ENCODE assay signal across 10 cellular contexts in genomic region chr13:40597735-40598365, GRCh38.
DNase-seq lines count a peak whose midpoint lies in the region; ATAC-seq and TF ChIP-seq lines count a peak whose summit lies in the region.
"Had no signal": no experiment of that assay in that cellular context is flagged by ENCODE, and none has a peak within 500 bp of the region (broad histone marks: within the 10 kb centered on the region; RNA-seq: fewer than 3 reads in every experiment).

No MANE protein-coding gene starts in this region.

- H3K27me3 ChIP-seq in right lobe of liver, result no peaks in the 10 kb centered on the region
- H3K27me3 ChIP-seq in thoracic aorta (replicated peaks; ENCODE audit: insufficient read depth), result no peaks in the 10 kb centered on the region

- POLR2A ChIA-PET in MCF 10A (lab: Yijun Ruan, JAX), result no interaction called here

- H3K9me3 ChIP-seq in right lobe of liver (no peaks in the 10 kb centered on the region), thoracic aorta (no peaks in the 10 kb centered on the region)

- peaks cover 0 to 39% (median 10%) of the 10 kb centered on the region in 4 donors for H3K4me1 ChIP-seq in right lobe of liver
- H3K4me1 ChIP-seq in thoracic aorta (ENCODE audit: control insufficient read depth in 1 of 2, low read depth in 2 of 2), result peaks cover 36 to 38% of the 10 kb centered on the region in 2 donors

- H3K27ac Mint-ChIP-seq in MCF 10A (ENCODE audit: low read depth, unreplicated experiment), result peak overlapping the region; percentile 64

- no peak for TF ChIP-seq POLR2A in right lobe of liver (IDR thresholded peaks at IDR 0.05)

- DNase-seq in activated T-cell treated with anti-CD3 and anti-CD28 coated beads, Interleukin-2, amount 50 U/mL, for 4 hours, result no peak
- DNase-seq in activated T-cell treated with anti-CD3 and anti-CD28 coated beads for 4 hours (no peak), MCF 10A (ENCODE audit: unreplicated experiment) (no peak), right lobe of liver (no peak), thoracic aorta (ENCODE audit: low spot score) (no peak), RPMI8226 (no peak), SHP77 treated with DMSO at 0.1 percent for 48 hours (lab: John Stamatoyannopoulos, UW) (no peak)
- DNase-seq: NCI-H1436, OCI-M1 had no signal

- WGBS in right lobe of liver (ENCODE audit: insufficient coverage, low coverage, low lambda C conversion rate, missing lambda C conversion rate), result 78% methylated on average over 11 of the region's 11 CpGs

- H3K4me1 Mint-ChIP-seq in activated T-cell treated with anti-CD3 and anti-CD28 coated beads, Interleukin-2, amount 50 U/mL, for 4 hours (ENCODE audit: low read depth), result peaks cover 92% of the 10 kb centered on the region
- peaks cover 53% of the 10 kb centered on the region for H3K4me1 Mint-ChIP-seq in MCF 10A (ENCODE audit: insufficient read depth, unreplicated experiment)

- no peaks in the 10 kb centered on the region for H3K9me3 Mint-ChIP-seq in activated T-cell treated with anti-CD3 and anti-CD28 coated beads, Interleukin-2, amount 50 U/mL, for 4 hours
- no peaks in the 10 kb centered on the region for H3K9me3 Mint-ChIP-seq in MCF 10A (ENCODE audit: unreplicated experiment)

- intact Hi-C loops in MCF 10A (cut with micrococcal nuclease), result loop anchor here (10.0 kb wide), 1 partner anchor 533 kb away; no protein-coding TSS in a partner anchor
- intact Hi-C loops in right lobe of liver (cut with DNase I), result no loop called here

- no peaks in the 10 kb centered on the region for H3K36me3 ChIP-seq in right lobe of liver
- H3K36me3 ChIP-seq in thoracic aorta, result no peaks in the 10 kb centered on the region

- H3K4me3 Mint-ChIP-seq in activated T-cell treated with anti-CD3 and anti-CD28 coated beads, Interleukin-2, amount 50 U/mL, for 4 hours, result peak overlapping the region; percentile 49
- no peak overlapping the region for H3K4me3 Mint-ChIP-seq in MCF 10A (ENCODE audit: unreplicated experiment)

- H3K4me3 ChIP-seq in right lobe of liver (no peak overlapping the region), thoracic aorta (peak overlapping the region; percentile 42)

- H3K27me3 Mint-ChIP-seq in activated T-cell treated with anti-CD3 and anti-CD28 coated beads, Interleukin-2, amount 50 U/mL, for 4 hours (ENCODE audit: low read depth), result no peaks in the 10 kb centered on the region
- no peaks in the 10 kb centered on the region for H3K27me3 Mint-ChIP-seq in MCF 10A (ENCODE audit: insufficient read depth, unreplicated experiment)

- BruUV-seq in MCF 10A (replicated peaks; lab: Mats Ljungman, UMichigan), result no TSS peak

- ATAC-seq in activated T-cell treated with anti-CD3 and anti-CD28 coated beads, Interleukin-2, amount 50 U/mL, for 4 hours, result no peak
- peak; percentile 30 to 47 (median 34) for ATAC-seq in right lobe of liver
- no peak for ATAC-seq in thoracic aorta (ENCODE audit: insufficient number of reproducible peaks, low FRiP score, low read depth)
- ATAC-seq in HG03354 (IDR thresholded peaks at IDR 0.05; ENCODE audit: poor library complexity, severe bottlenecking, unreplicated experiment), result no peak

- no peak overlapping the region for H3K27ac ChIP-seq in right lobe of liver
- peak overlapping the region; percentile 35 to 56 for H3K27ac ChIP-seq in thoracic aorta

- CTCF ChIA-PET in MCF 10A (lab: Yijun Ruan, JAX), result no interaction called here

- TF ChIP-seq CTCF in MCF 10A (IDR thresholded peaks at IDR 0.05; ENCODE audit: unreplicated experiment), result no peak
- no peak for TF ChIP-seq CTCF in right lobe of liver (IDR thresholded peaks at IDR 0.05)
- TF ChIP-seq CTCF in thoracic aorta (IDR thresholded peaks at IDR 0.05), result no peak

- H3K36me3 Mint-ChIP-seq in activated T-cell treated with anti-CD3 and anti-CD28 coated beads, Interleukin-2, amount 50 U/mL, for 4 hours (ENCODE audit: insufficient read depth), result peaks cover 10% of the 10 kb centered on the region
- H3K36me3 Mint-ChIP-seq in MCF 10A (ENCODE audit: insufficient read depth, unreplicated experiment), result peaks cover 94% of the 10 kb centered on the region

Comparison
In these comparisons a context has a peak if more than half of its experiments do, and no peak if none do; other contexts are left out.
1. ATAC-seq: peak in right lobe of liver (4 of 4); none in activated T-cell treated with anti-CD3 and anti-CD28 coated beads, Interleukin-2, amount 50 U/mL, for 4 hours (0 of 2), thoracic aorta (single experiment) and HG03354 (single experiment).
2. H3K27ac ChIP-seq: peak in thoracic aorta (2 of 2); none in right lobe of liver (0 of 3).